ENCODE assay signal across 18 cellular contexts in genomic region chr3:49702672-49703071, GRCh38. TPM values are rescaled to one million over a fixed set of nuclear protein-coding genes. Genes with fewer than 3 reads are reported as not detected.
"Had no signal": no experiment of that assay in that cellular context is flagged by ENCODE, and none has a peak within 500 bp of the region (broad histone marks: within the 10 kb centered on the region; RNA-seq: fewer than 3 reads in every experiment).

No MANE protein-coding gene starts in this region.

- H3K4me1 ChIP-seq: psoas muscle, tibial artery, upper lobe of right lung had no signal

- H3K9ac ChIP-seq: parathyroid adenoma had no signal

- H3K79me2 ChIP-seq: hepatocyte had no signal

- H3K4me2 ChIP-seq: hepatocyte had no signal

- H3K27ac ChIP-seq: heart right ventricle, hepatocyte, left ventricle myocardium inferior, neutrophil, parathyroid adenoma, psoas muscle, skin epidermis, suprapubic skin, thoracic aorta, tibial artery, upper lobe of right lung had no signal

- H3K4me3 ChIP-seq: heart right ventricle, hepatocyte, left ventricle myocardium inferior, lung, mucosa of descending colon, psoas muscle, skin epidermis, suprapubic skin, thoracic aorta, tibial artery, upper lobe of right lung had no signal

- DNase-seq: tibial artery, upper lobe of right lung had no signal

- H3K9me3 ChIP-seq: heart right ventricle, left ventricle myocardium inferior, mucosa of descending colon, neutrophil, psoas muscle, suprapubic skin, thoracic aorta, tibial artery, upper lobe of right lung had no signal

- H3K27me3 ChIP-seq: heart right ventricle, hepatocyte, neutrophil, suprapubic skin, tibial artery, upper lobe of right lung had no signal

- H2AFZ ChIP-seq: hepatocyte, parathyroid adenoma had no signal

RNA-seq across cellular contexts. Expression of gene AMIGO3, which starts 16.8 kb away (rescaled TPM):
- total RNA-seq: kidney epithelial cell, left ventricle myocardium inferior, mesenteric fat pad, mucosa of descending colon, osteocyte, posterior vena cava, sciatic nerve had no signal
